ENCODE assay signal across 8 cellular contexts in genomic region chr16:4117250-4117578, GRCh38. TPM values are rescaled to one million over a fixed set of nuclear protein-coding genes. Genes with fewer than 3 reads are reported as not detected.
A peak's percentile ranks its signal among the peaks of the same experiment; 100 is the strongest.
DNase-seq lines count a peak whose midpoint lies in the region; ATAC-seq and TF ChIP-seq lines count a peak whose summit lies in the region.

No MANE protein-coding gene starts in this region.

- peaks cover 17% of the 10 kb centered on the region for H3K27me3 Mint-ChIP-seq in activated CD8-positive, alpha-beta memory T cell treated with anti-CD3 and anti-CD28 coated beads, Interleukin-2, amount 10 ng/mL, durations not matched to agents 7 days and 5 days

- WGBS in thyroid gland, 2 donors, result 95 to 97% methylated on average over 12 of the region's 12 CpGs

- no peak for ATAC-seq in activated CD8-positive, alpha-beta memory T cell treated with anti-CD3 and anti-CD28 coated beads, Interleukin-2, amount 10 ng/mL, durations not matched to agents 7 days and 5 days
- ATAC-seq in lower lobe of right lung, result no peak
- ATAC-seq in GM21367 (IDR thresholded peaks at IDR 0.05; ENCODE audit: unreplicated experiment), result no peak
- ATAC-seq in GM21423 (IDR thresholded peaks at IDR 0.05; ENCODE audit: unreplicated experiment), result no peak
- ATAC-seq in GM19463 (IDR thresholded peaks at IDR 0.05; ENCODE audit: unreplicated experiment), result no peak

- DNase-seq in activated CD8-positive, alpha-beta memory T cell treated with anti-CD3 and anti-CD28 coated beads, Interleukin-2, amount 10 ng/mL, durations not matched to agents 7 days and 5 days, result no peak
- DNase-seq in activated CD8-positive, alpha-beta memory T cell treated with anti-CD3 and anti-CD28 coated beads, Interleukin-2, amount 50 U/mL, for 48 hours, result no peak
- DNase-seq in adipocyte (ENCODE audit: low read depth) (no peak), lower lobe of right lung (peak; percentile 45), thyroid gland (no peak)

- no peak for TF ChIP-seq POLR2A in thyroid gland (IDR thresholded peaks at IDR 0.05)

- peaks cover 32% of the 10 kb centered on the region for H3K4me1 Mint-ChIP-seq in activated CD8-positive, alpha-beta memory T cell treated with anti-CD3 and anti-CD28 coated beads, Interleukin-2, amount 10 ng/mL, durations not matched to agents 7 days and 5 days

- H3K9me3 Mint-ChIP-seq in activated CD8-positive, alpha-beta memory T cell treated with anti-CD3 and anti-CD28 coated beads, Interleukin-2, amount 10 ng/mL, durations not matched to agents 7 days and 5 days (ENCODE audit: low read depth), result no peaks in the 10 kb centered on the region

- H3K4me1 ChIP-seq in adipocyte (ENCODE audit: control insufficient read depth, insufficient read depth, low read length) (peaks cover 28% of the 10 kb centered on the region), lower lobe of right lung (peaks cover 40% of the 10 kb centered on the region), thyroid gland (peaks cover 6 to 14% of the 10 kb centered on the region in 2 donors)

- H3K27me3 ChIP-seq in adipocyte (replicated peaks; ENCODE audit: control insufficient read depth, insufficient read depth, low read length) (peaks cover 3% of the 10 kb centered on the region), lower lobe of right lung (ENCODE audit: low read depth) (no peaks in the 10 kb centered on the region), thyroid gland (no peaks in the 10 kb centered on the region)

- H3K36me3 Mint-ChIP-seq in activated CD8-positive, alpha-beta memory T cell treated with anti-CD3 and anti-CD28 coated beads, Interleukin-2, amount 10 ng/mL, durations not matched to agents 7 days and 5 days, result peaks cover 5% of the 10 kb centered on the region

- H3K4me3 ChIP-seq in adipocyte (ENCODE audit: low read length) (peak overlapping the region; percentile 82), lower lobe of right lung (peak overlapping the region; percentile 65), thyroid gland (replicated peaks in 1 of 3) (peak overlapping the region in 1 of 3 donors; percentile 39)

- CTCF ChIA-PET in activated CD8-positive, alpha-beta memory T cell treated with anti-CD3 and anti-CD28 coated beads, Interleukin-2, amount 10 ng/mL, durations not matched to agents 7 days and 5 days (lab: Charles Lee), result interaction anchor here (4.0 kb wide), 1 partner anchor 137 kb away, joined by 23 read pairs; no protein-coding TSS in a partner anchor

- peak overlapping the region; percentile 87 for H3K27ac ChIP-seq in lower lobe of right lung
- H3K27ac ChIP-seq in thyroid gland, result peak overlapping the region in 2 of 3 donors; percentile 82 to 90

- H3K27ac Mint-ChIP-seq in activated CD8-positive, alpha-beta memory T cell treated with anti-CD3 and anti-CD28 coated beads, Interleukin-2, amount 10 ng/mL, durations not matched to agents 7 days and 5 days, result peak overlapping the region; percentile 77

- H3K9ac ChIP-seq in adipocyte (ENCODE audit: low read length), result peak overlapping the region; percentile 86

- H3K36me3 ChIP-seq in adipocyte (ENCODE audit: control insufficient read depth, insufficient read depth, low read length, severe bottlenecking), result no peaks in the 10 kb centered on the region
- no peaks in the 10 kb centered on the region for H3K36me3 ChIP-seq in lower lobe of right lung
- no peaks in the 10 kb centered on the region for H3K36me3 ChIP-seq in thyroid gland

- no peak for TF ChIP-seq CTCF in lower lobe of right lung (IDR thresholded peaks at IDR 0.05)
- no peak for TF ChIP-seq CTCF in thyroid gland (IDR thresholded peaks at IDR 0.05)

- peak overlapping the region; percentile 79 for H3K4me3 Mint-ChIP-seq in activated CD8-positive, alpha-beta memory T cell treated with anti-CD3 and anti-CD28 coated beads, Interleukin-2, amount 10 ng/mL, durations not matched to agents 7 days and 5 days

- no peaks in the 10 kb centered on the region for H3K9me3 ChIP-seq in adipocyte (ENCODE audit: control insufficient read depth, low read length)
- no peaks in the 10 kb centered on the region for H3K9me3 ChIP-seq in lower lobe of right lung
- H3K9me3 ChIP-seq in thyroid gland, result no peaks in the 10 kb centered on the region

- intact Hi-C loops in lower lobe of right lung (cut with DNase I), result no loop called here
- intact Hi-C loops in thyroid gland (cut with DNase I), result loop anchor here (10.0 kb wide), 1 partner anchor 182 kb away; no protein-coding TSS in a partner anchor

RNA-seq across cellular contexts. Expression of gene ADCY9, which starts 1.0 kb away (rescaled TPM):
- 10 to 100 TPM in 1 of 2 experiments, 1 to 10 TPM in 1; 8.6 to 11.0 TPM for total RNA-seq in activated CD8-positive, alpha-beta memory T cell treated with anti-CD3 and anti-CD28 coated beads, Interleukin-2, amount 10 ng/mL, durations not matched to agents 7 days and 5 days
- total RNA-seq in lower lobe of right lung, result 43.2 TPM
- total RNA-seq in thyroid gland, result 100 to 1,000 TPM in 2 of 4 donors, 10 to 100 TPM in 2; 61.4 to 123 (median 94.1) TPM
